21 cellular contexts compared by ENCODE assay signal in genomic region chr1:194935864-194936263, GRCh38.
DNase-seq lines count a peak whose midpoint lies in the region; ATAC-seq and TF ChIP-seq lines count a peak whose summit lies in the region.
"Had no signal": no experiment of that assay in that cellular context is flagged by ENCODE, and none has a peak within 500 bp of the region (broad histone marks: within the 10 kb centered on the region; RNA-seq: fewer than 3 reads in every experiment).

No MANE protein-coding gene starts in this region.

- H3K4me1 ChIP-seq in GM23338 (ENCODE audit: insufficient read depth): no peaks in the 10 kb centered on the region
- no peaks in the 10 kb centered on the region for H3K4me1 ChIP-seq in OCI-LY7 (ENCODE audit: insufficient read depth, low read length, poor library complexity, severe bottlenecking)
- H3K4me1 ChIP-seq: A549, BLaER1 had no signal

- no peaks in the 10 kb centered on the region for H3F3A ChIP-seq in GM23338 (replicated peaks; ENCODE audit: low read depth)

- no peaks in the 10 kb centered on the region for H4K20me1 ChIP-seq in GM23338 (replicated peaks; ENCODE audit: insufficient read depth)
- H4K20me1 ChIP-seq in OCI-LY7 (ENCODE audit: insufficient read depth, low read length): no peaks in the 10 kb centered on the region
- H4K20me1 ChIP-seq: BLaER1 had no signal

- no peak overlapping the region for H3K27ac ChIP-seq in 22Rv1
- H3K27ac ChIP-seq in GM23338 (ENCODE audit: low read depth): no peak overlapping the region
- H3K27ac ChIP-seq in OCI-LY7 (ENCODE audit: low read depth, low read length, poor library complexity, severe bottlenecking): no peak overlapping the region
- H3K27ac ChIP-seq: A549, BLaER1 had no signal

- H3K36me3 Mint-ChIP-seq in GM23338 (ENCODE audit: low read depth): no peaks in the 10 kb centered on the region
- H3K36me3 Mint-ChIP-seq: CD8-positive, alpha-beta T cell had no signal

- BruUV-seq in OCI-LY7 (replicated peaks; lab: Mats Ljungman, UMichigan): no TSS peak

- H3K4me3 Mint-ChIP-seq in GM23338: no peak overlapping the region
- H3K4me3 Mint-ChIP-seq: CD8-positive, alpha-beta T cell had no signal

- POLR2A ChIA-PET in GM10248 (lab: Yijun Ruan, JAX) (no interaction called here), OCI-LY7 (lab: Charles Lee) (interaction anchor here (0.6 kb wide), 1 partner anchor 54 kb away, joined by 3 read pairs; no protein-coding TSS in a partner anchor)

- H3K4me1 Mint-ChIP-seq in GM23338: peaks cover 3% of the 10 kb centered on the region; the same call in 2 of the 3 replicates

- intact Hi-C loops in OCI-LY7 (cut with micrococcal nuclease; ENCODE audit: unreplicated experiment): no loop called here

- H3K27ac Mint-ChIP-seq in GM23338: no peak overlapping the region
- H3K27ac Mint-ChIP-seq: CD8-positive, alpha-beta T cell had no signal

- H3K27me3 Mint-ChIP-seq in GM23338 (ENCODE audit: insufficient read depth, low read depth, poor library complexity): no peaks in the 10 kb centered on the region

- H3K4me2 ChIP-seq in GM23338 (no peak overlapping the region), OCI-LY7 (ENCODE audit: low read length) (no peak overlapping the region)
- H3K4me2 ChIP-seq: A549, BLaER1 had no signal

- H3K9me2 ChIP-seq in GM23338 (ENCODE audit: insufficient read depth) (peaks cover 9% of the 10 kb centered on the region; the same call in 1 of the 2 replicates), OCI-LY7 (ENCODE audit: insufficient read depth, low read length) (no peaks in the 10 kb centered on the region)

- DNase-seq in GM10248 (ENCODE audit: extremely low spot score): no peak
- no peak for DNase-seq in GM23338 (ENCODE audit: low spot score)
- peak; percentile 8 for DNase-seq in OCI-LY7 (ENCODE audit: low spot score)
- DNase-seq in superior temporal gyrus (ENCODE audit: extremely low spot score): no peak
- DNase-seq in NCI-H146 treated with DMSO at 0.1 percent for 48 hours (lab: John Stamatoyannopoulos, UW; ENCODE audit: unreplicated experiment): no peak
- no peak for DNase-seq in GM03348 (ENCODE audit: low spot score)
- DNase-seq: Calu3; CD8-positive, alpha-beta T cell; HCEC 1CT; NCI-H1436; NCI-H2081; NCI-H2171 treated with DMSO at 0.1 percent for 48 hours; NCI-H446; NCI-H69; NK-92 treated with Interleukin-12 subunit alpha and Interleukin-12 subunit beta, amount 100 ng/mL, for 24 hours; RPMI8226; SIG-M5 had no signal

- ATAC-seq in GM23338 (no peak), GM18870 (IDR thresholded peaks at IDR 0.05; ENCODE audit: unreplicated experiment) (no peak)
- ATAC-seq: A549; CD8-positive, alpha-beta T cell had no signal

- H3K79me2 ChIP-seq in GM23338 (replicated peaks; ENCODE audit: insufficient read depth): no peaks in the 10 kb centered on the region
- no peaks in the 10 kb centered on the region for H3K79me2 ChIP-seq in OCI-LY7 (ENCODE audit: insufficient read depth, low read depth, low read length)

- H3K36me3 ChIP-seq in GM23338 (ENCODE audit: insufficient read depth) (no peaks in the 10 kb centered on the region), OCI-LY7 (ENCODE audit: insufficient read depth, low read length) (no peaks in the 10 kb centered on the region)
- H3K36me3 ChIP-seq: BLaER1 had no signal

- CTCF ChIA-PET in GM10248 (lab: Yijun Ruan, JAX): interaction anchor here (1.0 to 1.1 kb wide), 2 partner anchors 9 to 17 kb away, joined by 3 read pairs; no protein-coding TSS in a partner anchor
- CTCF ChIA-PET in OCI-LY7 (lab: Charles Lee; ENCODE audit: unreplicated experiment): no interaction called here

- H3K9me3 ChIP-seq in OCI-LY7 (ENCODE audit: low read length): no peaks in the 10 kb centered on the region
- H3K9me3 ChIP-seq: A549, BLaER1 had no signal

- H3K4me3 ChIP-seq in GM23338 (no peak overlapping the region), OCI-LY7 (ENCODE audit: low read depth, low read length, poor library complexity, severe bottlenecking) (no peak overlapping the region)
- H3K4me3 ChIP-seq: A549, BLaER1 had no signal

- no peaks in the 10 kb centered on the region; the same call in 2 of the 3 replicates for H3K9me3 Mint-ChIP-seq in GM23338

- TF ChIP-seq CTCF in 22Rv1 (IDR thresholded peaks at IDR 0.05): peak; percentile 42
- peak; percentile 12 for TF ChIP-seq CTCF in GM10248 (IDR thresholded peaks at IDR 0.05; ENCODE audit: control extremely low read depth, extremely low read depth, low read depth, missing control alignments)
- peak; percentile 48 to 61 for TF ChIP-seq CTCF in GM23338 (conservative IDR thresholded peaks at IDR 0.05; ENCODE audit: low read depth in 2 of 2)
- TF ChIP-seq CTCF in OCI-LY7 (conservative IDR thresholded peaks at IDR 0.05; ENCODE audit: low read length): peak; percentile 70

- H3K27me3 ChIP-seq in GM23338 (ENCODE audit: insufficient read depth): no peaks in the 10 kb centered on the region
- H3K27me3 ChIP-seq: BLaER1 had no signal

- H2AFZ ChIP-seq in GM23338 (no peak overlapping the region), OCI-LY7 (ENCODE audit: low read length) (no peak overlapping the region)

TF ChIP-seq in GM23338, 12 proteins besides CTCF, POLR2A, EP300 and RAD21 (continues in another document):
- TF ChIP-seq EZH2 (IDR thresholded peaks at IDR 0.05; ENCODE audit: low read depth, unreplicated experiment) (no peak), ZNF331 (CRISPR knock-in tag; IDR thresholded peaks at IDR 0.05; ENCODE audit: low read depth) (no peak), ZNF114 (CRISPR knock-in tag; IDR thresholded peaks at IDR 0.05) (no peak), POLR2AphosphoS5 (IDR thresholded peaks at IDR 0.05; ENCODE audit: low read depth) (no peak), STAT1 (IDR thresholded peaks at IDR 0.05; ENCODE audit: unreplicated experiment) (no peak), NANOG (IDR thresholded peaks at IDR 0.05; ENCODE audit: borderline replicate concordance) (no peak), ETS1 (IDR thresholded peaks at IDR 0.05) (no peak), EZH2phosphoT487 (IDR thresholded peaks at IDR 0.05; ENCODE audit: unreplicated experiment) (no peak), JUNB (IDR thresholded peaks at IDR 0.05; ENCODE audit: unreplicated experiment) (no peak), REST (IDR thresholded peaks at IDR 0.05; ENCODE audit: unreplicated experiment) (no peak)

Comparison
In these comparisons a context has a peak if more than half of its experiments do, and no peak if none do; other contexts are left out.
1. CTCF ChIP-seq: peak in every context shown above with its lines; median percentile 70 in OCI-LY7; 54 in GM23338; 42 in 22Rv1; 12 in GM10248.